Comparison of ENCODE assay signal across 11 cellular contexts in genomic region chr18:5979971-5980457, GRCh38.
DNase-seq lines count a peak whose midpoint lies in the region; ATAC-seq and TF ChIP-seq lines count a peak whose summit lies in the region.
"Had no signal": no experiment of that assay in that cellular context is flagged by ENCODE, and none has a peak within 500 bp of the region (broad histone marks: within the 10 kb centered on the region; RNA-seq: fewer than 3 reads in every experiment).

No MANE protein-coding gene starts in this region.

- 81% methylated on average over 9 of the region's 9 CpGs for WGBS in esophagus muscularis mucosa

- no peaks in the 10 kb centered on the region for H3K4me1 ChIP-seq in esophagus muscularis mucosa
- no peaks in the 10 kb centered on the region for H3K4me1 ChIP-seq in effector memory CD4-positive, alpha-beta T cell (ENCODE audit: control insufficient read depth, insufficient read depth, low read length, poor library complexity, severe bottlenecking)
- H3K4me1 ChIP-seq: upper lobe of right lung had no signal

- CTCF ChIA-PET in RWPE1 (lab: Yijun Ruan, JAX), result no interaction called here

- H3K9me3 ChIP-seq in esophagus muscularis mucosa, result no peaks in the 10 kb centered on the region
- no peaks in the 10 kb centered on the region for H3K9me3 ChIP-seq in effector memory CD4-positive, alpha-beta T cell (ENCODE audit: control insufficient read depth, low read length)
- H3K9me3 ChIP-seq: upper lobe of right lung had no signal

- no peaks in the 10 kb centered on the region for H3K27me3 ChIP-seq in esophagus muscularis mucosa
- H3K27me3 ChIP-seq in effector memory CD4-positive, alpha-beta T cell (replicated peaks; ENCODE audit: control insufficient read depth, insufficient read depth, low read length, poor library complexity, severe bottlenecking), result no peaks in the 10 kb centered on the region
- H3K27me3 ChIP-seq: cardiac muscle cell, upper lobe of right lung had no signal

- POLR2A ChIA-PET in RWPE1 (lab: Yijun Ruan, JAX; ENCODE audit: low non-redundant PET), result no interaction called here

- intact Hi-C loops in esophagus muscularis mucosa (cut with DNase I), result no loop called here

- H3K36me3 ChIP-seq in esophagus muscularis mucosa, result no peaks in the 10 kb centered on the region
- H3K36me3 ChIP-seq in effector memory CD4-positive, alpha-beta T cell (ENCODE audit: control insufficient read depth, insufficient read depth, low read length), result no peaks in the 10 kb centered on the region
- H3K36me3 ChIP-seq: cardiac muscle cell, upper lobe of right lung had no signal

- no peak for TF ChIP-seq CTCF in esophagus muscularis mucosa (IDR thresholded peaks at IDR 0.05)
- no peak for TF ChIP-seq CTCF in RWPE1 (conservative IDR thresholded peaks at IDR 0.05; ENCODE audit: low read depth)

- no peak for TF ChIP-seq POLR2A in esophagus muscularis mucosa (IDR thresholded peaks at IDR 0.05; ENCODE audit: low read depth)

- no peak overlapping the region for H3K4me3 ChIP-seq in esophagus muscularis mucosa
- no peak overlapping the region for H3K4me3 ChIP-seq in effector memory CD4-positive, alpha-beta T cell (ENCODE audit: insufficient read depth, low read depth, low read length, poor library complexity, severe bottlenecking)
- H3K4me3 ChIP-seq: cardiac muscle cell, upper lobe of right lung had no signal

- no peak for TF ChIP-seq EP300 in esophagus muscularis mucosa (IDR thresholded peaks at IDR 0.05)

- peak; percentile 64 for DNase-seq in esophagus muscularis mucosa (ENCODE audit: extremely low spot score)
- DNase-seq in effector memory CD4-positive, alpha-beta T cell, result no peak
- no peak for DNase-seq in stimulated activated CD4-positive, alpha-beta T cell treated with anti-CD3 and anti-CD28 coated beads, Interleukin-2, amount 100 ng/mL, for 48 hours
- DNase-seq in NCI-H446 treated with DMSO at 0.1 percent for 48 hours (lab: John Stamatoyannopoulos, UW), result no peak
- DNase-seq in RWPE1 (ENCODE audit: low spot score), result no peak
- DNase-seq: activated T-cell treated with anti-CD3 and anti-CD28 coated beads, Interleukin-2, amount 50 U/mL, for 72 hours; upper lobe of right lung had no signal

- H3K27ac ChIP-seq in esophagus muscularis mucosa (replicated peaks in 1 of 4), result no peak overlapping the region
- no peak overlapping the region for H3K27ac ChIP-seq in effector memory CD4-positive, alpha-beta T cell (ENCODE audit: insufficient read depth, low read length, poor library complexity, severe bottlenecking)
- no peak overlapping the region for H3K27ac ChIP-seq in RWPE1
- H3K27ac ChIP-seq: cardiac muscle cell, upper lobe of right lung had no signal

- peak; percentile 56 for ATAC-seq in GM18517 (IDR thresholded peaks at IDR 0.05; ENCODE audit: unreplicated experiment)
- ATAC-seq in GM21381 (IDR thresholded peaks at IDR 0.05; ENCODE audit: unreplicated experiment), result peak; percentile 51
- ATAC-seq in HG03060 (IDR thresholded peaks at IDR 0.05; ENCODE audit: low read depth, unreplicated experiment), result peak; percentile 36
- ATAC-seq: upper lobe of right lung had no signal
